In genomic region chr11:69642913-69643632, GRCh38 we compare ENCODE assay signal across 1 cellular context.
TF ChIP-seq lines count a peak whose summit lies in the region.

No MANE protein-coding gene starts in this region.

TF ChIP-seq in K562, 482 proteins besides CTCF, POLR2A, EP300 and RAD21 (continued from another document and continues in another):
- TF ChIP-seq GTF3C2 (IDR thresholded peaks at IDR 0.05; ENCODE audit: borderline replicate concordance, extremely low read depth, insufficient read length) (no peak), ZNF384 (IDR thresholded peaks at IDR 0.05; ENCODE audit: low read depth, low read length) (no peak), POLR2G (IDR thresholded peaks at IDR 0.05; ENCODE audit: low read depth, low read length) (peak; percentile 40; the same call in 1 of the 2 replicates), KDM4B (IDR thresholded peaks at IDR 0.05; ENCODE audit: borderline replicate concordance in 2 of 2, low read depth in 1 of 2) (no peak), ZNF133 (CRISPR knock-in tag; IDR thresholded peaks at IDR 0.05) (no peak), MAZ (CRISPR knock-in tag; conservative IDR thresholded peaks at IDR 0.05 in 1 of 2, IDR thresholded peaks at IDR 0.05 in 1 of 2) (peak; percentile 60 to 75; a peak in 2 of 4 replicates), E2F8 (IDR thresholded peaks at IDR 0.05; ENCODE audit: low read depth, partially characterized antibody) (no peak), DDX20 (tag; IDR thresholded peaks at IDR 0.05; ENCODE audit: low read depth) (no peak), SUPT5H (IDR thresholded peaks at IDR 0.05) (no peak), SIN3B (IDR thresholded peaks at IDR 0.05; ENCODE audit: low read depth) (no peak), ZFX (CRISPR knock-in tag; IDR thresholded peaks at IDR 0.05) (no peak; the same call in 1 of the 2 replicates), SMAD1 (IDR thresholded peaks at IDR 0.05; ENCODE audit: low read depth, low read length, partially characterized antibody) (no peak), BCLAF1 (IDR thresholded peaks at IDR 0.05; ENCODE audit: borderline replicate concordance in 1 of 2, control insufficient read depth in 1 of 2, low read depth in 2 of 2, low read length in 1 of 2) (no peak), TOE1 (IDR thresholded peaks at IDR 0.05; ENCODE audit: borderline replicate concordance) (no peak), TOE1 (CRISPR knock-in tag; IDR thresholded peaks at IDR 0.05; ENCODE audit: borderline replicate concordance, low read depth) (no peak), AFF4 (CRISPR knock-in tag; IDR thresholded peaks at IDR 0.05) (peak; percentile 69; the same call in 1 of the 2 replicates), MBD1 (CRISPR knock-in tag; IDR thresholded peaks at IDR 0.05) (no peak), RBM22 (IDR thresholded peaks at IDR 0.05; ENCODE audit: low read depth, low read length, poor library complexity, severe bottlenecking) (peak; percentile 34), EP400 (IDR thresholded peaks at IDR 0.05) (no peak), MAX (CRISPR knock-in tag; IDR thresholded peaks at IDR 0.05) (peak; percentile 78), NFIC (IDR thresholded peaks at IDR 0.05) (no peak; the same call in 1 of the 2 replicates), TEAD4 (IDR thresholded peaks at IDR 0.05; ENCODE audit: low read length) (no peak), TEAD4 (CRISPR knock-in tag; IDR thresholded peaks at IDR 0.05; ENCODE audit: borderline replicate concordance) (no peak), ZFP36 (IDR thresholded peaks at IDR 0.05; ENCODE audit: low read depth, low read length, partially characterized antibody) (no peak), MCM2 (IDR thresholded peaks at IDR 0.05; ENCODE audit: low read depth) (no peak), ZEB2 (IDR thresholded peaks at IDR 0.05) (no peak), ZBTB49 (CRISPR knock-in tag; IDR thresholded peaks at IDR 0.05; ENCODE audit: borderline replicate concordance) (no peak), ZNF398 (CRISPR knock-in tag; IDR thresholded peaks at IDR 0.05) (no peak), HSF4 (CRISPR knock-in tag; IDR thresholded peaks at IDR 0.05; ENCODE audit: borderline replicate concordance) (no peak), ZBTB8A (IDR thresholded peaks at IDR 0.05; ENCODE audit: partially characterized antibody) (no peak), EZH2 (IDR thresholded peaks at IDR 0.05; ENCODE audit: borderline replicate concordance, low read depth, low read length) (no peak), USF2 (CRISPR knock-in tag; IDR thresholded peaks at IDR 0.05) (no peak), ZNF644 (tag; IDR thresholded peaks at IDR 0.05; ENCODE audit: low read depth) (no peak), PHB2 (IDR thresholded peaks at IDR 0.05; ENCODE audit: low read depth) (no peak), THRB (CRISPR knock-in tag; conservative IDR thresholded peaks at IDR 0.05) (no peak), CBX2 (IDR thresholded peaks at IDR 0.05; ENCODE audit: insufficient read depth, low read length, poor library complexity, severe bottlenecking) (no peak), MAFG (tag; conservative IDR thresholded peaks at IDR 0.05) (no peak), TRIM24 (IDR thresholded peaks at IDR 0.05) (no peak), ZNF282 (CRISPR knock-in tag; IDR thresholded peaks at IDR 0.05) (no peak), BCL6 (CRISPR knock-in tag; IDR thresholded peaks at IDR 0.05) (no peak), DNMT1 (IDR thresholded peaks at IDR 0.05) (no peak)
